Comparison of ENCODE assay signal across 8 cellular contexts in genomic region chrX:69093960-69094935, GRCh38.
DNase-seq lines count a peak whose midpoint lies in the region; ATAC-seq and TF ChIP-seq lines count a peak whose summit lies in the region.

No MANE protein-coding gene starts in this region.

- H3K9ac ChIP-seq in NT2/D1 (ENCODE audit: insufficient read length, low read depth), result no peak overlapping the region

- H3K27me3 ChIP-seq in NT2/D1 (ENCODE audit: insufficient read depth, insufficient read length) (peaks cover 6% of the 10 kb centered on the region), ascending aorta (no peaks in the 10 kb centered on the region)

- no peaks in the 10 kb centered on the region for H3K9me3 ChIP-seq in NT2/D1 (ENCODE audit: insufficient read depth, low read length)
- no peaks in the 10 kb centered on the region for H3K9me3 ChIP-seq in ascending aorta

- no peaks in the 10 kb centered on the region for H3K9me3 Mint-ChIP-seq in T-helper 2 cell treated with Interferon-gamma antibody and Interleukin-4, amounts not matched to agents 5 μg/mL and 100 μg/mL, for 36 hours

- no peak overlapping the region for H3K4me3 Mint-ChIP-seq in T-helper 2 cell treated with Interferon-gamma antibody and Interleukin-4, amounts not matched to agents 5 μg/mL and 100 μg/mL, for 36 hours

- DNase-seq in T-helper 2 cell (peak in 3 of 5 experiments; percentile 6 to 36 (median 7)), NT2/D1 (ENCODE audit: low read depth, low spot score) (peak; percentile 59), ascending aorta (ENCODE audit: low spot score in 2 of 2) (peak in 1 of 2 donors; percentile 68), hippocampal formation (lab: John Stamatoyannopoulos, UW) (peak; percentile 4 to 41)
- DNase-seq in T-helper 2 cell treated with Interferon-gamma antibody and Interleukin-4, amounts not matched to agents 5 μg/mL and 100 μg/mL, for 36 hours (ENCODE audit: low spot score), result no peak
- DNase-seq in stimulated activated CD4-positive, alpha-beta T cell treated with anti-CD3 and anti-CD28 coated beads, Interleukin-2, amount 100 ng/mL, for 48 hours, result peak; percentile 4 to 25

- H3K4me3 ChIP-seq in NT2/D1 (ENCODE audit: insufficient read length, low read depth) (no peak overlapping the region), ascending aorta (no peak overlapping the region)

- no peak overlapping the region for H3K27ac ChIP-seq in ascending aorta

- intact Hi-C loops in ascending aorta (cut with DNase I), result loop anchor here (1.0 to 10.0 kb wide), 3 partner anchors 128 to 291 kb away; no protein-coding TSS in a partner anchor

- H3K4me1 Mint-ChIP-seq in T-helper 2 cell treated with Interferon-gamma antibody and Interleukin-4, amounts not matched to agents 5 μg/mL and 100 μg/mL, for 36 hours (ENCODE audit: low read depth), result no peaks in the 10 kb centered on the region

- H3K4me1 ChIP-seq in NT2/D1 (ENCODE audit: insufficient read depth, insufficient read length), result peaks cover 9% of the 10 kb centered on the region
- no peaks in the 10 kb centered on the region for H3K4me1 ChIP-seq in ascending aorta

- H3K36me3 Mint-ChIP-seq in T-helper 2 cell treated with Interferon-gamma antibody and Interleukin-4, amounts not matched to agents 5 μg/mL and 100 μg/mL, for 36 hours (ENCODE audit: low read depth), result no peaks in the 10 kb centered on the region

- peak; percentile 14 to 52 (median 36) for TF ChIP-seq CTCF in ascending aorta (IDR thresholded peaks at IDR 0.05)

- ATAC-seq in HG03025 (IDR thresholded peaks at IDR 0.05; ENCODE audit: low FRiP score, unreplicated experiment) (peak; percentile 64), HG02610 (IDR thresholded peaks at IDR 0.05; ENCODE audit: unreplicated experiment) (no peak)

- H3K36me3 ChIP-seq in NT2/D1 (ENCODE audit: insufficient read depth, insufficient read length, low read length), result no peaks in the 10 kb centered on the region
- H3K36me3 ChIP-seq in ascending aorta, result no peaks in the 10 kb centered on the region

- no peaks in the 10 kb centered on the region for H3K27me3 Mint-ChIP-seq in T-helper 2 cell treated with Interferon-gamma antibody and Interleukin-4, amounts not matched to agents 5 μg/mL and 100 μg/mL, for 36 hours (ENCODE audit: low read depth)

- no peak overlapping the region for H3K27ac Mint-ChIP-seq in T-helper 2 cell treated with Interferon-gamma antibody and Interleukin-4, amounts not matched to agents 5 μg/mL and 100 μg/mL, for 36 hours
